ENCODE assay signal across 1 cellular context in the genomic region with DNA sequence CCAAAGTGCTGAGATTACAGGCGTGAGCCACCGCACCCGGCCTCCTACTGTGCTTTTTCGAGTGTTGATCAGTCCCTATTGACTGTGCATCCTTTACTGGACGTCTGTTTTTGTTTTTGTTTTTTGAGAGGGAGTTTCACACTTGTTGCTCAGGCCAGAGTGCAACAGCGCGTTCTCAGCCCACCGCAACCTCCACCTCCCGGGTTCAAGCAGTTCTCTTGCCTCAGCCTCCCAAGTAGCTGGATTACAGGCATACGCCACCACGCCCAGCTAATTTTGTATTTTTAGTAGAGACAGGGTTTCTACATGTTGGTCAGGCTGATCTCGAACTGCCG.
TF ChIP-seq lines count a peak whose summit lies in the region.

No MANE protein-coding gene starts in this region.

TF ChIP-seq in GM12878, 131 proteins besides CTCF, POLR2A, EP300 and RAD21:
- TF ChIP-seq, protein P1, sequence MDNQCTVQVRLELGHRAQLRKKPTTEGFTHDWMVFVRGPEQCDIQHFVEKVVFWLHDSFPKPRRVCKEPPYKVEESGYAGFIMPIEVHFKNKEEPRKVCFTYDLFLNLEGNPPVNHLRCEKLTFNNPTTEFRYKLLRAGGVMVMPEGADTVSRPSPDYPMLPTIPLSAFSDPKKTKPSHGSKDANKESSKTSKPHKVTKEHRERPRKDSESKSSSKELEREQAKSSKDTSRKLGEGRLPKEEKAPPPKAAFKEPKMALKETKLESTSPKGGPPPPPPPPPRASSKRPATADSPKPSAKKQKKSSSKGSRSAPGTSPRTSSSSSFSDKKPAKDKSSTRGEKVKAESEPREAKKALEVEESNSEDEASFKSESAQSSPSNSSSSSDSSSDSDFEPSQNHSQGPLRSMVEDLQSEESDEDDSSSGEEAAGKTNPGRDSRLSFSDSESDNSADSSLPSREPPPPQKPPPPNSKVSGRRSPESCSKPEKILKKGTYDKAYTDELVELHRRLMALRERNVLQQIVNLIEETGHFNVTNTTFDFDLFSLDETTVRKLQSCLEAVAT (IDR thresholded peaks at IDR 0.05): 0 out of 2 replicates have a peak, but pooled peaks have one; percentile 13
TF ChIP-seq in GM12878: peak in this region for 1; not testable (repeated sequence) for 130.
